Comparison of ENCODE assay signal across 33 cellular contexts in genomic region chr22:19228174-19228573, GRCh38.
"Had no signal": no experiment of that assay in that cellular context is flagged by ENCODE, and none has a peak within 500 bp of the region (broad histone marks: within the 10 kb centered on the region; RNA-seq: fewer than 3 reads in every experiment).

No MANE protein-coding gene starts in this region.

- H3K9me3 ChIP-seq: ascending aorta, body of pancreas, breast epithelium, MG63, SJCRH30 had no signal

- H3K27ac ChIP-seq: ascending aorta, body of pancreas, breast epithelium, PC-9, RWPE1, SJCRH30, SK-N-MC had no signal

- H3K4me1 ChIP-seq: ascending aorta, body of pancreas, breast epithelium, SJCRH30 had no signal

- H3K4me3 ChIP-seq: ascending aorta, body of pancreas, breast epithelium, MG63, PC-9, SJCRH30, SK-N-MC had no signal

- H3K4me2 ChIP-seq: PC-9 had no signal

- ATAC-seq: activated CD4-positive, CD25-positive, alpha-beta regulatory T cell treated with anti-CD3 and anti-CD28 coated beads, Interleukin-2, amount 50 U/mL, for 24 hours; activated CD8-positive, alpha-beta memory T cell treated with anti-CD3 and anti-CD28 coated beads, Interleukin-2, amount 10 ng/mL, durations not matched to agents 7 days and 5 days; body of pancreas; WTC11 had no signal

- H3K27me3 ChIP-seq: ascending aorta, body of pancreas, breast epithelium, MG63, SJCRH30 had no signal

- H3K36me3 ChIP-seq: breast epithelium, MG63 had no signal

- DNase-seq: activated CD4-positive, alpha-beta memory T cell treated with anti-CD3 and anti-CD28 coated beads, Interleukin-2, amount 10 ng/mL, durations not matched to agents 7 days and 5 days; activated CD4-positive, alpha-beta T cell treated with anti-CD3 and anti-CD28 coated beads for 4 hours; activated CD4-positive, alpha-beta T cell treated with anti-CD3 and anti-CD28 coated beads, Interleukin-2, amount 50 U/mL, for 1 hour; activated CD8-positive, alpha-beta memory T cell treated with anti-CD3 and anti-CD28 coated beads for 24 hours; activated CD8-positive, alpha-beta memory T cell treated with anti-CD3 and anti-CD28 coated beads, Interleukin-2, amount 10 ng/mL, durations not matched to agents 7 days and 5 days; activated CD8-positive, alpha-beta memory T cell treated with anti-CD3 and anti-CD28 coated beads, Interleukin-2, amount 50 U/mL, for 48 hours; activated effector memory CD4-positive, alpha-beta T cell treated with Interleukin-2 at 50 U/mL for 16 hours; activated naive CD4-positive, alpha-beta T cell treated with anti-CD3 and anti-CD28 coated beads, Interleukin-2, amount 10 ng/mL, durations not matched to agents 7 days and 5 days; activated T-cell treated with anti-CD3 and anti-CD28 coated beads, Interleukin-2, amount 50 U/mL, for 48 hours; body of pancreas; cerebellar nuclear complex; Kasumi-1; KG1; MG63; NCI-H1048; NCI-H1436; NCI-H1694; NCI-H1930; NCI-H2171; NCI-H510A treated with DMSO at 0.1 percent for 48 hours; NCI-H526 treated with DMSO at 0.1 percent for 48 hours; NCI-H774; PC-9; SHP77; SJCRH30 had no signal

- H2AFZ ChIP-seq: PC-9 had no signal

- FAIRE-seq: RCC 7860, TTC549 had no signal
